In the genomic region with DNA sequence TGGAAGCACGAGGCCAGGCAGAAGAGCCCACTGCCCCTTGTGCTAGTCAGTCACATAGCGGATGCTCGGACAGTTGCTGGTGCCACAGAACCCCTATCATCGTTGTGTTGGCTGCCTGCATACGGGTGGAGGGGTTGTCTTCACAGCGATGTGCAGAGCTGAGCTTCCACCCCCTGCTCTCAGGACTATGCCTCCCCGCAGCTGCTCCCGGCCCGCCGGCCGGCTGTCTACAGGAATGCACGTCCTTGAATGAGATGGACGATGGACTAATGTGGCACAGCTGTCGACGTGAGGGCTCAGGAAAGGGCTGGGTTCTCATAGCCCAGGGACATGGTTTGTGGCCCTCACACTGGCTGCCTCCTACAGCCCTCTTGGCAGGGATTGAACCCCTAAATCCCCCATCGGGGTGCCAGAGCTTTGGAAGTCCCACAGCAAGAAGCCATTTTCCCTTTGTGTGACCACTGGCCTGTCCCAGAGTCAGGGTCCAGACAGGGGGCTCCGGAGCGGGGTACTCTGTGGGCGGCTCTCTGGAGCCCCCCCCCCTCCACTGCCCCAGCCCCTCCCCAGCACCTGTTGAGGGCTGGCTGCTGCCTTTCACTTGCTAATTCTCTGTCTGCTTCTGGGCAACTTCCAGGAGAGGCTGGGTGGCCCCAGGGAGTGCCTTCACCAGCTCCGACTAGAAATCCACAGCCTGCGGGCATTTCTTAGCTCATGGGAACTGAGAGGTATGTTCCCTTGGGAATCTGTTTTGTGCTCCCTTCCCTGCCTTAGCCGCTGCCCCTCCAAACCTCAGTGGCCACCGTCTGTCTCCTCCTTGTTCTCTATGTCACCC, we compare ENCODE assay signal across 11 cellular contexts. TPM values are rescaled to one million over a fixed set of nuclear protein-coding genes. Genes with fewer than 3 reads are reported as not detected.
DNase-seq lines count a peak whose midpoint lies in the region; ATAC-seq and TF ChIP-seq lines count a peak whose summit lies in the region.
"Had no signal": no experiment of that assay in that cellular context is flagged by ENCODE, and none has a peak within 500 bp of the region (broad histone marks: within the 10 kb centered on the region; RNA-seq: fewer than 3 reads in every experiment).

No MANE protein-coding gene starts in this region.

- ATAC-seq in CD8-positive, alpha-beta T cell = no peak
- ATAC-seq in HG02678 (IDR thresholded peaks at IDR 0.05; ENCODE audit: unreplicated experiment) = no peak

- no peak for DNase-seq in CD8-positive, alpha-beta T cell
- no peak for DNase-seq in endothelial cell (ENCODE audit: low spot score)
- DNase-seq in ovary = peak in 3 of 5 donors; percentile 50 to 64 (median 61)
- no peak for DNase-seq in NCI-H1694 (lab: John Stamatoyannopoulos, UW)
- no peak for DNase-seq in stimulated activated naive CD4-positive, alpha-beta T cell (lab: John Stamatoyannopoulos, UW)
- DNase-seq: effector CD4-positive, alpha-beta T cell; KBM-7 had no signal

- H3K27me3 Mint-ChIP-seq in CD8-positive, alpha-beta T cell (ENCODE audit: low read depth) = no peaks in the 10 kb centered on the region
- H3K27me3 Mint-ChIP-seq in IgD-negative memory B cell (no peaks in the 10 kb centered on the region), endothelial cell (ENCODE audit: unreplicated experiment) (peaks cover 21% of the 10 kb centered on the region)

- intact Hi-C loops in CD8-positive, alpha-beta T cell (cut with DNase I, micrococcal nuclease) = no loop called here
- intact Hi-C loops in ovary (cut with DNase I) = no loop called here

- peak overlapping the region; percentile 84 for H3K27ac Mint-ChIP-seq in CD8-positive, alpha-beta T cell
- H3K27ac Mint-ChIP-seq in IgD-negative memory B cell (peak overlapping the region; percentile 48 to 86 (median 59)), endothelial cell (ENCODE audit: unreplicated experiment) (no peak overlapping the region)

- no peak overlapping the region for H3K27ac ChIP-seq in CD8-positive, alpha-beta T cell (ENCODE audit: low read depth, low read length)
- H3K27ac ChIP-seq in ovary = no peak overlapping the region
- H3K27ac ChIP-seq: hepatocyte, WERI-Rb-1 had no signal

- CTCF ChIA-PET in CD8-positive, alpha-beta T cell (lab: Charles Lee) = interaction anchor here (0.9 to 1.4 kb wide), 3 partner anchors 15 to 70 kb away, joined by 3 to 4 read pairs (median 3); no protein-coding TSS in a partner anchor

- no peak for TF ChIP-seq POLR2A in ovary (IDR thresholded peaks at IDR 0.05)

- H3K4me1 ChIP-seq in CD8-positive, alpha-beta T cell (ENCODE audit: insufficient read depth, low read length) = peaks cover 25% of the 10 kb centered on the region
- H3K4me1 ChIP-seq in ovary (ENCODE audit: insufficient read depth) = peaks cover 12% of the 10 kb centered on the region

- H3K4me3 Mint-ChIP-seq in CD8-positive, alpha-beta T cell = no peak overlapping the region
- H3K4me3 Mint-ChIP-seq in IgD-negative memory B cell (peak overlapping the region in 1 of 4 donors; percentile 44), endothelial cell (ENCODE audit: unreplicated experiment) (peak overlapping the region; percentile 47)

- TF ChIP-seq EP300 in ovary (IDR thresholded peaks at IDR 0.05) = no peak

- no peaks in the 10 kb centered on the region for H3K9me3 Mint-ChIP-seq in CD8-positive, alpha-beta T cell
- no peaks in the 10 kb centered on the region for H3K9me3 Mint-ChIP-seq in IgD-negative memory B cell
- no peaks in the 10 kb centered on the region for H3K9me3 Mint-ChIP-seq in endothelial cell (ENCODE audit: unreplicated experiment)

- no peaks in the 10 kb centered on the region for H3K9me3 ChIP-seq in CD8-positive, alpha-beta T cell (ENCODE audit: low read length)
- H3K9me3 ChIP-seq in ovary = no peaks in the 10 kb centered on the region

- H3K27me3 ChIP-seq in CD8-positive, alpha-beta T cell (ENCODE audit: insufficient read depth, low read length) = no peaks in the 10 kb centered on the region
- H3K27me3 ChIP-seq in ovary = no peaks in the 10 kb centered on the region
- H3K27me3 ChIP-seq: hepatocyte had no signal

- WGBS in ovary, 3 donors = 27 to 41% (median 29%) methylated on average over 23 of the region's 23 CpGs

- peaks cover 67% of the 10 kb centered on the region for H3K36me3 Mint-ChIP-seq in CD8-positive, alpha-beta T cell
- peaks cover 9% of the 10 kb centered on the region for H3K36me3 Mint-ChIP-seq in IgD-negative memory B cell
- H3K36me3 Mint-ChIP-seq in endothelial cell (ENCODE audit: low read depth, unreplicated experiment) = peaks cover 16% of the 10 kb centered on the region

- POLR2A ChIA-PET in CD8-positive, alpha-beta T cell (lab: Charles Lee) = interaction anchor here (0.7 kb wide), 1 partner anchor 15 kb away, joined by 3 read pairs; no protein-coding TSS in a partner anchor

- no peak overlapping the region for H3K4me3 ChIP-seq in CD8-positive, alpha-beta T cell (ENCODE audit: low read depth, low read length)
- H3K4me3 ChIP-seq in ovary = no peak overlapping the region
- H3K4me3 ChIP-seq: hepatocyte had no signal

- peaks cover 78% of the 10 kb centered on the region for H3K4me1 Mint-ChIP-seq in CD8-positive, alpha-beta T cell (ENCODE audit: low read depth)
- H3K4me1 Mint-ChIP-seq in IgD-negative memory B cell (peaks cover 26 to 56% (median 43%) of the 10 kb centered on the region in 3 donors), endothelial cell (ENCODE audit: unreplicated experiment) (peaks cover 33% of the 10 kb centered on the region)

- TF ChIP-seq CTCF in CD8-positive, alpha-beta T cell (IDR thresholded peaks at IDR 0.05) = no peak
- TF ChIP-seq CTCF in endothelial cell (IDR thresholded peaks at IDR 0.05; ENCODE audit: unreplicated experiment) (no peak), ovary (IDR thresholded peaks at IDR 0.05) (no peak)

- H3K36me3 ChIP-seq in CD8-positive, alpha-beta T cell (ENCODE audit: insufficient read depth, low read length) = no peaks in the 10 kb centered on the region
- H3K36me3 ChIP-seq in ovary = no peaks in the 10 kb centered on the region

RNA-seq across cellular contexts. Expression of a gene that starts 40.2 kb away (rescaled TPM):
- total RNA-seq in CD8-positive, alpha-beta T cell = 1 to 10 TPM; 3.6 to 3.7 TPM
- polyA plus RNA-seq in IgD-negative memory B cell = 4.6 TPM
- total RNA-seq in endothelial cell (ENCODE audit: unreplicated experiment) = 2.7 TPM
- total RNA-seq in ovary = 1 to 10 TPM in 3 of 7 donors, under 1 TPM in 4; 0.76 to 1.8 (median 0.95) TPM
- 1 to 10 TPM in 1 of 2 donors, not detected in 1; 2.5 TPM for polyA plus RNA-seq in ovary

RNA-seq across cellular contexts. Expression of a gene that starts 40.9 kb away (rescaled TPM):
- 100 to 1,000 TPM; 151 to 166 TPM for total RNA-seq in CD8-positive, alpha-beta T cell
- polyA plus RNA-seq in IgD-negative memory B cell (324 TPM), ovary (100 to 1,000 TPM in 1 of 2 donors, 10 to 100 TPM in 1; 33.5 to 202 TPM)
- total RNA-seq in endothelial cell (ENCODE audit: unreplicated experiment) (278 TPM), ovary (100 to 1,000 TPM in 6 of 7 donors, 10 to 100 TPM in 1; 46.5 to 291 (median 212) TPM)

RNA-seq across cellular contexts. Expression of a gene that starts 53.5 kb away (rescaled TPM):
- 1 to 10 TPM; 3.4 to 4.3 TPM for total RNA-seq in CD8-positive, alpha-beta T cell
- polyA plus RNA-seq in IgD-negative memory B cell (not detected), ovary (1 to 10 TPM; 2.9 TPM)
- total RNA-seq in endothelial cell (ENCODE audit: unreplicated experiment) (5.2 TPM), ovary (1 to 10 TPM; 2.0 to 5.0 (median 3.5) TPM)

Comparison
In these comparisons a context has a peak if more than half of its experiments do, and no peak if none do; other contexts are left out.
1. DNase-seq: peak in ovary (3 of 5); none in CD8-positive, alpha-beta T cell (0 of 7), endothelial cell (single experiment), NCI-H1694 (single experiment) and stimulated activated naive CD4-positive, alpha-beta T cell (0 of 6).